In genomic region chr10:69826094-69826493, GRCh38 we compare ENCODE assay signal across 32 cellular contexts. TPM values are rescaled to one million over a fixed set of nuclear protein-coding genes. Genes with fewer than 3 reads are reported as not detected.
"Had no signal": no experiment of that assay in that cellular context is flagged by ENCODE, and none has a peak within 500 bp of the region (broad histone marks: within the 10 kb centered on the region; RNA-seq: fewer than 3 reads in every experiment).

No MANE protein-coding gene starts in this region.

- H3K4me3 Mint-ChIP-seq: activated B cell treated with CpG ODN at 0.5 μM for 24 hours; activated CD8-positive, alpha-beta T cell treated with anti-CD3 and anti-CD28 coated beads for 36 hours; activated naive CD8-positive, alpha-beta T cell; activated T-cell treated with anti-CD3 and anti-CD28 coated beads, Interleukin-2, amount 50 U/mL, for 4 hours; activated T-helper 17 cell treated with anti-CD3 and anti-CD28 coated beads, Interleukin-2, amount 50 U/mL, for 72 hours; effector memory CD8-positive, alpha-beta T cell; T-helper 17 cell; T-helper 2 cell treated with Interferon-gamma antibody and Interleukin-4, amounts not matched to agents 5 μg/mL and 100 μg/mL, for 36 hours had no signal

- H3K27ac ChIP-seq: esophagus squamous epithelium, gastroesophageal sphincter, WERI-Rb-1 had no signal

- H3K36me3 ChIP-seq: esophagus squamous epithelium, gastroesophageal sphincter had no signal

- H3K4me1 ChIP-seq: esophagus squamous epithelium had no signal

- H3K36me3 Mint-ChIP-seq: activated naive CD8-positive, alpha-beta T cell had no signal

- H3K27ac Mint-ChIP-seq: activated B cell treated with CpG ODN at 0.5 μM for 24 hours; activated CD8-positive, alpha-beta T cell treated with anti-CD3 and anti-CD28 coated beads for 36 hours; activated naive CD8-positive, alpha-beta T cell; activated T-helper 17 cell treated with anti-CD3 and anti-CD28 coated beads, Interleukin-2, amount 50 U/mL, for 72 hours; effector memory CD8-positive, alpha-beta T cell; T-helper 17 cell; T-helper 2 cell treated with Interferon-gamma antibody and Interleukin-4, amounts not matched to agents 5 μg/mL and 100 μg/mL, for 36 hours had no signal

- H3K9me3 Mint-ChIP-seq: activated B cell treated with CpG ODN at 0.5 μM for 24 hours; activated CD8-positive, alpha-beta T cell treated with anti-CD3 and anti-CD28 coated beads for 36 hours; activated T-cell treated with anti-CD3 and anti-CD28 coated beads, Interleukin-2, amount 50 U/mL, for 4 hours; activated T-helper 17 cell treated with anti-CD3 and anti-CD28 coated beads, Interleukin-2, amount 50 U/mL, for 72 hours; effector memory CD8-positive, alpha-beta T cell; T-helper 2 cell treated with Interferon-gamma antibody and Interleukin-4, amounts not matched to agents 5 μg/mL and 100 μg/mL, for 36 hours had no signal

- ATAC-seq: activated CD4-positive, CD25-positive, alpha-beta regulatory T cell treated with anti-CD3 and anti-CD28 coated beads, Interleukin-2, amount 50 U/mL, for 24 hours; activated CD8-positive, alpha-beta T cell treated with anti-CD3 and anti-CD28 coated beads for 36 hours; activated T-cell treated with anti-CD3 and anti-CD28 coated beads, Interleukin-2, amount 50 U/mL, for 4 hours; activated T-helper 17 cell treated with anti-CD3 and anti-CD28 coated beads, Interleukin-2, amount 50 U/mL, for 72 hours; effector memory CD8-positive, alpha-beta T cell; gastroesophageal sphincter; T-helper 17 cell had no signal

- H3K4me1 Mint-ChIP-seq: activated B cell treated with CpG ODN at 0.5 μM for 24 hours; activated T-helper 17 cell treated with anti-CD3 and anti-CD28 coated beads, Interleukin-2, amount 50 U/mL, for 72 hours had no signal

- DNase-seq: activated B cell treated with CpG ODN at 0.5 μM for 24 hours; activated CD4-positive, alpha-beta T cell treated with anti-CD3 and anti-CD28 coated beads for 48 hours; activated CD4-positive, alpha-beta T cell treated with anti-CD3 and anti-CD28 coated beads, Interleukin-2, amount 50 U/mL, for 1 hour; activated CD4-positive, alpha-beta T cell treated with anti-CD3 and anti-CD28 coated beads, Interleukin-2, amount 50 U/mL, for 48 hours; activated CD8-positive, alpha-beta memory T cell treated with anti-CD3 and anti-CD28 coated beads for 24 hours; activated CD8-positive, alpha-beta T cell treated with anti-CD3 and anti-CD28 coated beads for 36 hours; activated effector memory CD4-positive, alpha-beta T cell treated with Interleukin-2 at 50 U/mL for 16 hours; activated gamma-delta T cell treated with Interleukin-2 at 50 U/mL for 16 hours; activated naive CD4-positive, alpha-beta T cell treated with anti-CD3 and anti-CD28 coated beads, Interleukin-2, amount 50 U/mL, for 16 hours; activated naive CD4-positive, alpha-beta T cell treated with Interleukin-2 at 50 U/mL for 16 hours; activated T-cell treated with anti-CD3 and anti-CD28 coated beads, Interleukin-2, amount 50 U/mL, for 4 hours; amniotic stem cell; anterior cingulate cortex; caudate nucleus; cortex of kidney; dermis blood vessel endothelial cell; effector CD4-positive, alpha-beta T cell; effector memory CD8-positive, alpha-beta T cell; erythroblast; esophagus squamous epithelium; foreskin melanocyte; T-helper 1 cell; T-helper 17 cell; T1000; WERI-Rb-1 had no signal

- H3K9me3 ChIP-seq: esophagus squamous epithelium, gastroesophageal sphincter had no signal

- H3K27me3 ChIP-seq: esophagus squamous epithelium had no signal

- H3K4me3 ChIP-seq: esophagus squamous epithelium, gastroesophageal sphincter had no signal

- FAIRE-seq: astrocyte, colon had no signal

RNA-seq across cellular contexts. Expression of gene COL13A1, which starts 24.4 kb away (rescaled TPM):
- total RNA-seq: activated B cell treated with CpG ODN at 0.5 μM for 24 hours; activated CD8-positive, alpha-beta T cell treated with anti-CD3 and anti-CD28 coated beads for 36 hours; activated T-cell treated with anti-CD3 and anti-CD28 coated beads, Interleukin-2, amount 50 U/mL, for 4 hours; activated T-helper 17 cell treated with anti-CD3 and anti-CD28 coated beads, Interleukin-2, amount 50 U/mL, for 72 hours; T-helper 17 cell had no signal
